Comparison of ENCODE assay signal across 1 cellular context in the genomic region with DNA sequence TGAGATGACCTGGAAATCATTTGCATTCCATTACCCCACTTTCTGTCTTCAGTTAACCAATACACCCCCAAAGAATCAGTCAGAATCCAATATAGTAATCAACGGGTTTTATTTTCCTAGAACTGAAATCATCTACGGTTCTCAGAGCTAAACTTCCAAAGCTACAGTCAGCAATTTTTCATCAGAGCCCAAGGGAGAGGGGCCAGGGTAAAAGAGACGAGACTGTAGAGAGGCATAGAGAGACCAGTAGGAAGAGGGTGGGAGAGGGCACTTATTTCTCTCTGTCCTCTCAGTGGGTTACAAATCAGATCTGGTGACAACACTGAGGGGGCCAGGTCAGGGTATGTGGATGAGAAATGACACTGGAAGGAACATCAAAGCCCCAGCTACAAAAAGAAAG.
A peak's percentile ranks its signal among the peaks of the same experiment; 100 is the strongest.
TF ChIP-seq lines count a peak whose summit lies in the region.

No MANE protein-coding gene starts in this region.

TF ChIP-seq in HepG2, 621 proteins besides CTCF, POLR2A, EP300 and RAD21:
- TF ChIP-seq MAFK (conservative IDR thresholded peaks at IDR 0.05 in 1 of 2, IDR thresholded peaks at IDR 0.05 in 1 of 2; ENCODE audit: low read length in 2 of 2): peak; percentile 50 to 56
- TF ChIP-seq FOSL2 (CRISPR knock-in tag; IDR thresholded peaks at IDR 0.05): no peak
